ENCODE assay signal across 23 cellular contexts in the genomic region with DNA sequence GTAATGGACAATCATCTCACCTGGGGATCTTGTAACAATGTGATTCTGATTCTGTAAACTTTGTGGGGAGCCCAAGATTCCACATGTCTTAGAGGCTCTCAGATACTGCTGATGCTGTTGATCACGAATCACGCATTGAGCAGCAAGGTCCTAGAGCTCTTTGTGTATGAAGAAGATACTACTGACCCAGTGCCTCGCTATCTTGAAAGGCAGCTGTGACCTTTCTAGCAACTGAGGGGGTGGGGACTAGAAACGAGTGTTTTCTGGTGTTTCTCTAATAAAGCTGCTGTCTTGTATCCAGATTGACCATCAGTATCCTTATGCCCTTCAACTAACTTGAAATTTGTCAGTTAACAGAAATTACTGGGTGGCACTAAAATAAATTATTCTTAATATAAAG.
"Had no signal": no experiment of that assay in that cellular context is flagged by ENCODE, and none has a peak within 500 bp of the region (broad histone marks: within the 10 kb centered on the region; RNA-seq: fewer than 3 reads in every experiment).

No MANE protein-coding gene starts in this region.

- H3K27me3 Mint-ChIP-seq: dendritic cell treated with granulocyte-macrophage colony-stimulating factor and Interleukin-4, amounts not matched to agents 40 ng/mL and 50 ng/mL, for 4 days; effector memory CD8-positive, alpha-beta T cell; progenitor cell of endocrine pancreas; type B pancreatic cell had no signal

- H3K27ac Mint-ChIP-seq: dendritic cell treated with granulocyte-macrophage colony-stimulating factor and Interleukin-4, amounts not matched to agents 40 ng/mL and 50 ng/mL, for 4 days; effector memory CD8-positive, alpha-beta T cell; natural killer cell; neural progenitor cell; progenitor cell of endocrine pancreas; stimulated activated effector memory CD8-positive, alpha-beta T cell treated with anti-CD3 and anti-CD28 coated beads, Interleukin-12 subunit alpha, Interleukin-12 subunit beta, amount 100 ng/mL, for 72 hours; type B pancreatic cell had no signal

- ATAC-seq: effector memory CD8-positive, alpha-beta T cell; gastroesophageal sphincter; left lobe of liver; natural killer cell; pancreas; right lobe of liver; stimulated activated effector memory CD8-positive, alpha-beta T cell treated with anti-CD3 and anti-CD28 coated beads, Interleukin-12 subunit alpha, Interleukin-12 subunit beta, amount 100 ng/mL, for 72 hours; stimulated activated naive CD8-positive, alpha-beta T cell treated with anti-CD3 and anti-CD28 coated beads, Interleukin-15, Interleukin-2, amounts not matched to agents 100 U/mL and 50 U/mL, for 24 hours had no signal

- H3K4me2 ChIP-seq: neural progenitor cell had no signal

- H3K36me3 ChIP-seq: esophagus squamous epithelium, gastroesophageal sphincter, neural progenitor cell, pancreas, right lobe of liver, suprapubic skin, thyroid gland had no signal

- H3K4me3 ChIP-seq: esophagus squamous epithelium, gastroesophageal sphincter, neural progenitor cell, pancreas, right lobe of liver, suprapubic skin, thyroid gland had no signal

- H3K27me3 ChIP-seq: gastroesophageal sphincter, neural progenitor cell, pancreas, right lobe of liver, suprapubic skin, thyroid gland had no signal

- H2AFZ ChIP-seq: neural progenitor cell had no signal

- H3K9ac ChIP-seq: neural progenitor cell had no signal

- H3K27ac ChIP-seq: esophagus squamous epithelium, gastroesophageal sphincter, neural progenitor cell, pancreas, right lobe of liver, suprapubic skin, thyroid gland had no signal

- H3K9me3 Mint-ChIP-seq: dendritic cell treated with granulocyte-macrophage colony-stimulating factor and Interleukin-4, amounts not matched to agents 40 ng/mL and 50 ng/mL, for 4 days; effector memory CD8-positive, alpha-beta T cell; natural killer cell; neural progenitor cell; stimulated activated effector memory CD8-positive, alpha-beta T cell treated with anti-CD3 and anti-CD28 coated beads, Interleukin-12 subunit alpha, Interleukin-12 subunit beta, amount 100 ng/mL, for 72 hours; type B pancreatic cell had no signal

- H3K9me3 ChIP-seq: esophagus squamous epithelium, gastroesophageal sphincter, pancreas, right lobe of liver, suprapubic skin, thyroid gland had no signal

- FAIRE-seq: pancreas, urothelium cell line had no signal

- H3K4me1 ChIP-seq: right lobe of liver had no signal

- H3K4me3 Mint-ChIP-seq: dendritic cell treated with granulocyte-macrophage colony-stimulating factor and Interleukin-4, amounts not matched to agents 40 ng/mL and 50 ng/mL, for 4 days; effector memory CD8-positive, alpha-beta T cell; natural killer cell; neural progenitor cell; stimulated activated effector memory CD8-positive, alpha-beta T cell treated with anti-CD3 and anti-CD28 coated beads, Interleukin-12 subunit alpha, Interleukin-12 subunit beta, amount 100 ng/mL, for 72 hours; type B pancreatic cell had no signal

- H3K36me3 Mint-ChIP-seq: natural killer cell, type B pancreatic cell had no signal

- DNase-seq: effector memory CD8-positive, alpha-beta T cell; esophagus squamous epithelium; foreskin fibroblast; glutamatergic neuron; islet precursor cell; mammary epithelial cell; natural killer cell; nucleus accumbens; pancreas; right lobe of liver; stimulated activated CD4-positive, alpha-beta T cell treated with anti-CD3 and anti-CD28 coated beads, Interleukin-4, amount 100 ng/mL, for 1 hour; stimulated activated CD8-positive, alpha-beta memory T cell treated with anti-CD3 and anti-CD28 coated beads, Interleukin-4, amount 100 ng/mL, for 48 hours; stimulated activated naive CD8-positive, alpha-beta T cell treated with anti-CD3 and anti-CD28 coated beads, Interleukin-15, Interleukin-2, amounts not matched to agents 100 U/mL and 50 U/mL, for 24 hours; thyroid gland had no signal
